ENCODE assay signal across 19 cellular contexts in genomic region chr14:95304342-95304741, GRCh38.
"Had no signal": no experiment of that assay in that cellular context is flagged by ENCODE, and none has a peak within 500 bp of the region (broad histone marks: within the 10 kb centered on the region; RNA-seq: fewer than 3 reads in every experiment).

No MANE protein-coding gene starts in this region.

- H3K4me3 ChIP-seq: coronary artery, gastrocnemius medialis, left lung, lower lobe of right lung, pancreas, prostate gland, stomach, suprapubic skin, tibial artery, upper lobe of left lung, vagina had no signal

- H3K9me3 ChIP-seq: gastrocnemius medialis, left lung, lower lobe of right lung, pancreas, prostate gland, stomach, suprapubic skin, tibial artery, upper lobe of left lung, vagina had no signal

- H3K36me3 ChIP-seq: gastrocnemius medialis, left lung, lower lobe of right lung, pancreas, prostate gland, stomach, suprapubic skin, tibial artery, upper lobe of left lung, vagina had no signal

- ATAC-seq: esophagus mucosa, gastrocnemius medialis, left lung, lower lobe of right lung, pancreas, sciatic nerve had no signal

- DNase-seq: effector memory CD4-positive, alpha-beta T cell; gastrocnemius medialis; islet precursor cell; left lung; lower lobe of right lung; naive B cell; occipital lobe; pancreas; stimulated activated CD4-positive, alpha-beta T cell treated with anti-CD3 and anti-CD28 coated beads, Interleukin-12 subunit alpha, Interleukin-12 subunit beta, amount 100 ng/mL, for 4 hours; stimulated activated naive CD4-positive, alpha-beta T cell; stomach; tibial artery; upper lobe of left lung had no signal

- H3K27ac ChIP-seq: coronary artery, gastrocnemius medialis, left lung, lower lobe of right lung, pancreas, prostate gland, stomach, suprapubic skin, tibial artery, upper lobe of left lung, vagina had no signal

- H3K4me1 ChIP-seq: gastrocnemius medialis, prostate gland, suprapubic skin had no signal

- H3K27me3 ChIP-seq: gastrocnemius medialis, pancreas, stomach, suprapubic skin, tibial artery, upper lobe of left lung, vagina had no signal
